In genomic region chr5:180090098-180090768, GRCh38 we compare ENCODE assay signal across 8 cellular contexts.
DNase-seq lines count a peak whose midpoint lies in the region; ATAC-seq lines count a peak whose summit lies in the region.

No MANE protein-coding gene starts in this region.

- no peaks in the 10 kb centered on the region for H3K9me3 Mint-ChIP-seq in effector memory CD8-positive, alpha-beta T cell
- H3K9me3 Mint-ChIP-seq in memory B cell, result no peaks in the 10 kb centered on the region

- DNase-seq in NCI-H526 (lab: John Stamatoyannopoulos, UW) (peak; percentile 1 to 54), NCI-H526 treated with DMSO at 0.1 percent for 48 hours (lab: John Stamatoyannopoulos, UW) (no peak), NCI-H2227 treated with DMSO at 0.1 percent for 48 hours (lab: John Stamatoyannopoulos, UW) (peak; percentile 94), memory B cell (ENCODE audit: low spot score in 2 of 2) (peak; percentile 81 to 83)
- DNase-seq in activated CD8-positive, alpha-beta memory T cell treated with anti-CD3 and anti-CD28 coated beads for 1 hour (ENCODE audit: extremely low read depth in 1 of 2, low read depth in 1 of 2), result peak; percentile 48 to 73
- DNase-seq in effector memory CD8-positive, alpha-beta T cell, result peak; percentile 79 to 85 (median 81)
- DNase-seq in stimulated activated CD8-positive, alpha-beta memory T cell treated with anti-CD3 and anti-CD28 coated beads, Interleukin-12 subunit alpha, Interleukin-12 subunit beta, amount 100 ng/mL, for 1 hour (ENCODE audit: low read depth), result peak; percentile 58

- H3K4me1 Mint-ChIP-seq in effector memory CD8-positive, alpha-beta T cell (ENCODE audit: low read depth in 2 of 2), result peaks cover 11 to 15% of the 10 kb centered on the region in 2 donors
- H3K4me1 Mint-ChIP-seq in memory B cell, result peaks cover 7% of the 10 kb centered on the region

- peaks cover 3 to 4% of the 10 kb centered on the region in 2 donors for H3K27me3 Mint-ChIP-seq in effector memory CD8-positive, alpha-beta T cell
- peaks cover 11% of the 10 kb centered on the region for H3K27me3 Mint-ChIP-seq in memory B cell

- peak; percentile 95 for ATAC-seq in effector memory CD8-positive, alpha-beta T cell (replicated peaks)
- ATAC-seq in memory B cell (ENCODE audit: low read depth) (peak; percentile 94), GM18861 (IDR thresholded peaks at IDR 0.05; ENCODE audit: unreplicated experiment) (no peak)

- peaks cover 6% of the 10 kb centered on the region for H3K36me3 Mint-ChIP-seq in effector memory CD8-positive, alpha-beta T cell (ENCODE audit: insufficient read depth)
- no peaks in the 10 kb centered on the region for H3K36me3 Mint-ChIP-seq in memory B cell

- peak overlapping the region; percentile 87 to 90 for H3K4me3 Mint-ChIP-seq in effector memory CD8-positive, alpha-beta T cell
- peak overlapping the region; percentile 91 for H3K4me3 Mint-ChIP-seq in memory B cell

- H3K27ac Mint-ChIP-seq in effector memory CD8-positive, alpha-beta T cell, result peak overlapping the region; percentile 38 to 82
- H3K27ac Mint-ChIP-seq in memory B cell, result peak overlapping the region; percentile 82
